12 cellular contexts compared by ENCODE assay signal in genomic region chr6:45472383-45472782, GRCh38.
DNase-seq lines count a peak whose midpoint lies in the region; ATAC-seq and TF ChIP-seq lines count a peak whose summit lies in the region.
"Had no signal": no experiment of that assay in that cellular context is flagged by ENCODE, and none has a peak within 500 bp of the region (broad histone marks: within the 10 kb centered on the region; RNA-seq: fewer than 3 reads in every experiment).

No MANE protein-coding gene starts in this region.

- no peak overlapping the region for H2AFZ ChIP-seq in hepatocyte

- H3K36me3 ChIP-seq in transverse colon, result no peaks in the 10 kb centered on the region
- no peaks in the 10 kb centered on the region for H3K36me3 ChIP-seq in hepatocyte (replicated peaks; ENCODE audit: insufficient read depth, low read depth)
- no peaks in the 10 kb centered on the region for H3K36me3 ChIP-seq in vagina

- H3K36me3 Mint-ChIP-seq in activated T-cell treated with anti-CD3 and anti-CD28 coated beads, Interleukin-2, amount 50 U/mL, for 72 hours (ENCODE audit: insufficient read depth in 2 of 2), result peaks cover 9 to 18% of the 10 kb centered on the region in 2 donors

- H3K4me3 ChIP-seq in fibroblast of mammary gland (ENCODE audit: control insufficient read depth, low read depth, low read length) (no peak overlapping the region), transverse colon (no peak overlapping the region), hepatocyte (no peak overlapping the region), vagina (no peak overlapping the region)

- H3K4me1 ChIP-seq in transverse colon (peaks cover 0 to 22% (median 7%) of the 10 kb centered on the region in 4 donors), hepatocyte (ENCODE audit: insufficient read depth) (peaks cover 25% of the 10 kb centered on the region), vagina (peaks cover 10% of the 10 kb centered on the region)
- H3K4me1 ChIP-seq: foreskin keratinocyte had no signal

- peak overlapping the region in 1 of 2 donors; percentile 36 for H3K4me3 Mint-ChIP-seq in activated T-cell treated with anti-CD3 and anti-CD28 coated beads, Interleukin-2, amount 50 U/mL, for 72 hours

- intact Hi-C loops in transverse colon (cut with DNase I; ENCODE audit: low total_unique reads) (no loop called here), vagina (cut with DNase I) (no loop called here)

- 74 to 83% methylated on average over 3 to 7 of the region's 7 CpGs for WGBS in transverse colon (ENCODE audit: low coverage in 1 of 2), 2 donors
- 62% methylated on average over 7 of the region's 7 CpGs for WGBS in hepatocyte (ENCODE audit: low lambda C conversion rate, missing lambda C conversion rate)

- TF ChIP-seq EP300 in transverse colon (IDR thresholded peaks at IDR 0.05; ENCODE audit: low read depth), result no peak

- in situ Hi-C loops in transverse colon (cut with MboI; ENCODE audit: low pct_ligation_motif_present in 1 of 4, low pct_unique_long_range_greater_than_20kb in 1 of 4, low sequenced_read_pairs in 3 of 4), result no loop called here

- H3K9me3 ChIP-seq in transverse colon, result no peaks in the 10 kb centered on the region
- H3K9me3 ChIP-seq in hepatocyte (ENCODE audit: low read depth), result no peaks in the 10 kb centered on the region
- no peaks in the 10 kb centered on the region for H3K9me3 ChIP-seq in vagina

- no peak for TF ChIP-seq POLR2A in transverse colon (IDR thresholded peaks at IDR 0.05)
- TF ChIP-seq POLR2A in vagina (IDR thresholded peaks at IDR 0.05), result no peak

- H3K4me2 ChIP-seq in hepatocyte, result no peak overlapping the region

- no peaks in the 10 kb centered on the region for H3K9me2 ChIP-seq in hepatocyte (replicated peaks; ENCODE audit: insufficient read depth)

- H3K27me3 ChIP-seq in transverse colon (no peaks in the 10 kb centered on the region), hepatocyte (no peaks in the 10 kb centered on the region), vagina (no peaks in the 10 kb centered on the region)
- H3K27me3 ChIP-seq: foreskin keratinocyte had no signal

- no peak for DNase-seq in activated T-cell treated with anti-CD3 and anti-CD28 coated beads, Interleukin-2, amount 50 U/mL, for 72 hours
- DNase-seq in activated T-cell treated with anti-CD3 and anti-CD28 coated beads for 4 hours, result no peak
- DNase-seq in fibroblast of mammary gland (ENCODE audit: low read depth), result peak; percentile 73
- peak; percentile 92 for DNase-seq in myocyte (ENCODE audit: low read depth)
- DNase-seq in transverse colon, result no peak
- no peak for DNase-seq in activated CD4-positive, alpha-beta T cell treated with anti-CD3 and anti-CD28 coated beads, Interleukin-2, amount 50 U/mL, for 4 hours
- no peak for DNase-seq in hepatocyte (ENCODE audit: low spot score)
- DNase-seq in vagina (ENCODE audit: extremely low spot score in 2 of 2), result no peak
- DNase-seq: central memory CD4-positive, alpha-beta T cell; foreskin keratinocyte; Karpas-422; NCI-H2081 treated with DMSO at 0.1 percent for 48 hours had no signal

- peaks cover 40% of the 10 kb centered on the region for H3K4me1 Mint-ChIP-seq in activated T-cell treated with anti-CD3 and anti-CD28 coated beads, Interleukin-2, amount 50 U/mL, for 72 hours (ENCODE audit: low read depth)

- peak overlapping the region; percentile 15 to 36 (median 22) for H3K27ac ChIP-seq in transverse colon
- H3K27ac ChIP-seq in hepatocyte, result no peak overlapping the region
- H3K27ac ChIP-seq in vagina, result no peak overlapping the region
- H3K27ac ChIP-seq: foreskin keratinocyte had no signal

- H4K20me1 ChIP-seq in hepatocyte (ENCODE audit: insufficient read depth, poor library complexity, severe bottlenecking), result no peaks in the 10 kb centered on the region

- H3K27ac Mint-ChIP-seq in activated T-cell treated with anti-CD3 and anti-CD28 coated beads, Interleukin-2, amount 50 U/mL, for 72 hours, result peak overlapping the region; percentile 42

- TF ChIP-seq CTCF in fibroblast of mammary gland (conservative IDR thresholded peaks at IDR 0.05; ENCODE audit: control insufficient read depth, insufficient read depth, low read depth, low read length), result no peak
- no peak for TF ChIP-seq CTCF in transverse colon (IDR thresholded peaks at IDR 0.05)
- no peak for TF ChIP-seq CTCF in hepatocyte (IDR thresholded peaks at IDR 0.05; ENCODE audit: poor library complexity)
- no peak for TF ChIP-seq CTCF in vagina (IDR thresholded peaks at IDR 0.05)

- no peaks in the 10 kb centered on the region for H3K9me3 Mint-ChIP-seq in activated T-cell treated with anti-CD3 and anti-CD28 coated beads, Interleukin-2, amount 50 U/mL, for 72 hours

- H3K27me3 Mint-ChIP-seq in activated T-cell treated with anti-CD3 and anti-CD28 coated beads, Interleukin-2, amount 50 U/mL, for 72 hours (ENCODE audit: low read depth), result no peaks in the 10 kb centered on the region

- no peak for ATAC-seq in activated T-cell treated with anti-CD3 and anti-CD28 coated beads, Interleukin-2, amount 50 U/mL, for 72 hours (replicated peaks in 1 of 2)
- ATAC-seq: foreskin keratinocyte had no signal

- H3K79me2 ChIP-seq in hepatocyte, result no peaks in the 10 kb centered on the region

Comparison
In these comparisons a context has a peak if more than half of its experiments do, and no peak if none do; other contexts are left out.
1. DNase-seq: peak in fibroblast of mammary gland (single experiment) and myocyte (single experiment); none in activated T-cell treated with anti-CD3 and anti-CD28 coated beads, Interleukin-2, amount 50 U/mL, for 72 hours (0 of 2), activated T-cell treated with anti-CD3 and anti-CD28 coated beads for 4 hours (single experiment), transverse colon (single experiment), activated CD4-positive, alpha-beta T cell treated with anti-CD3 and anti-CD28 coated beads, Interleukin-2, amount 50 U/mL, for 4 hours (0 of 2), hepatocyte (single experiment) and vagina (0 of 2).
2. H3K27ac ChIP-seq: peak in transverse colon (4 of 4); none in hepatocyte (single experiment) and vagina (single experiment).